19 cellular contexts compared by ENCODE assay signal in genomic region chr11:119450590-119450989, GRCh38. TPM values are rescaled to one million over a fixed set of nuclear protein-coding genes. Genes with fewer than 3 reads are reported as not detected.
DNase-seq lines count a peak whose midpoint lies in the region; ATAC-seq, FAIRE-seq and TF ChIP-seq lines count a peak whose summit lies in the region.
"Had no signal": no experiment of that assay in that cellular context is flagged by ENCODE, and none has a peak within 500 bp of the region (broad histone marks: within the 10 kb centered on the region; RNA-seq: fewer than 3 reads in every experiment).

No MANE protein-coding gene starts in this region.

- DNase-seq in A549 (ENCODE audit: low read depth in 1 of 2, low spot score in 1 of 2) (no peak), IMR-90 (peak; percentile 56), H1 (ENCODE audit: low read depth in 1 of 2, low spot score in 2 of 2) (no peak), fibroblast of villous mesenchyme (ENCODE audit: low read depth) (peak; percentile 26), ACHN (no peak), SW 1271 (lab: John Stamatoyannopoulos, UW) (no peak), middle frontal gyrus (ENCODE audit: extremely low spot score, low spot score) (no peak)
- no peak for DNase-seq in activated CD8-positive, alpha-beta T cell treated with anti-CD3 and anti-CD28 coated beads, Interleukin-2, amount 10 ng/mL, durations not matched to agents 7 days and 5 days
- DNase-seq: CD4-positive, CD25-positive, alpha-beta regulatory T cell; MV-4-11; NCI-H1105 treated with DMSO at 0.1 percent for 48 hours; NCI-H2029 treated with DMSO at 0.1 percent for 48 hours; NCI-H2171 treated with DMSO at 0.1 percent for 48 hours; NCI-H526; SJCRH30 had no signal

- ATAC-seq in A549 (no peak), IMR-90 (ENCODE audit: low read depth) (peak; percentile 18; the same call in 1 of the 2 replicates)
- ATAC-seq in activated CD8-positive, alpha-beta T cell treated with anti-CD3 and anti-CD28 coated beads, Interleukin-2, amount 10 ng/mL, durations not matched to agents 7 days and 5 days, result no peak

- H3K4me1 ChIP-seq in A549 (no peaks in the 10 kb centered on the region), IMR-90 (ENCODE audit: control insufficient read depth, insufficient read depth, low read length) (peaks cover 13% of the 10 kb centered on the region), H1 (replicated peaks in 1 of 4; ENCODE audit: control insufficient read depth in 3 of 4, insufficient read depth in 4 of 4, low read length in 3 of 4) (no peaks in the 10 kb centered on the region)
- H3K4me1 ChIP-seq: SJCRH30 had no signal

- peak overlapping the region; percentile 94 for H2BK20ac ChIP-seq in IMR-90 (ENCODE audit: low read depth, low read length)
- no peak overlapping the region for H2BK20ac ChIP-seq in H1 (ENCODE audit: low read length)

- TF ChIP-seq EP300 in A549 (IDR thresholded peaks at IDR 0.05) (no peak), H1 (IDR thresholded peaks at IDR 0.05; ENCODE audit: borderline replicate concordance in 1 of 2, low read depth in 2 of 2, low read length in 2 of 2) (no peak)

- H3K79me1 ChIP-seq in IMR-90 (ENCODE audit: low read depth in 1 of 2, low read length in 2 of 2) (no peaks in the 10 kb centered on the region), H1 (ENCODE audit: low read depth, low read length) (no peaks in the 10 kb centered on the region)

- H3K23ac ChIP-seq in IMR-90 (ENCODE audit: low read depth, low read length), result peak overlapping the region; percentile 72; the same call in 1 of the 2 replicates
- no peak overlapping the region for H3K23ac ChIP-seq in H1 (ENCODE audit: insufficient read length)

- H2BK5ac ChIP-seq in IMR-90 (ENCODE audit: low read depth, low read length, poor library complexity, severe bottlenecking) (peak overlapping the region; percentile 43), H1 (ENCODE audit: low read depth, low read length) (no peak overlapping the region)

- no peak overlapping the region for H3K4me3 Mint-ChIP-seq in activated CD8-positive, alpha-beta T cell treated with anti-CD3 and anti-CD28 coated beads, Interleukin-2, amount 10 ng/mL, durations not matched to agents 7 days and 5 days
- H3K4me3 Mint-ChIP-seq: CD4-positive, CD25-positive, alpha-beta regulatory T cell had no signal

- H2AFZ ChIP-seq in IMR-90 (replicated peaks; ENCODE audit: low read length, poor library complexity) (peak overlapping the region; percentile 23), H1 (ENCODE audit: low read length) (0 out of 2 replicates have a peak overlapping the region, but pooled peaks have one; percentile 13)

- H4K5ac ChIP-seq in IMR-90 (ENCODE audit: low read depth, low read length), result peak overlapping the region; percentile 92
- no peak overlapping the region for H4K5ac ChIP-seq in H1 (ENCODE audit: insufficient read length, low read depth, low read length)

- H3K9me3 ChIP-seq in A549 (no peaks in the 10 kb centered on the region), IMR-90 (ENCODE audit: control insufficient read depth, insufficient read depth, low read length) (no peaks in the 10 kb centered on the region), H1 (ENCODE audit: insufficient read depth in 2 of 2, low read depth in 1 of 2, low read length in 1 of 2) (no peaks in the 10 kb centered on the region)
- H3K9me3 ChIP-seq: SJCRH30 had no signal

- no peaks in the 10 kb centered on the region for H3K79me2 ChIP-seq in H1 (ENCODE audit: control insufficient read depth in 1 of 2, insufficient read depth in 2 of 2, low read length in 2 of 2)

- H2BK15ac ChIP-seq in IMR-90 (ENCODE audit: low read depth, low read length), result peak overlapping the region; percentile 52; the same call in 2 of the 3 replicates
- H2BK15ac ChIP-seq in H1 (ENCODE audit: low read length), result no peak overlapping the region

- H3K27ac Mint-ChIP-seq in activated CD8-positive, alpha-beta T cell treated with anti-CD3 and anti-CD28 coated beads, Interleukin-2, amount 10 ng/mL, durations not matched to agents 7 days and 5 days, result no peak overlapping the region
- H3K27ac Mint-ChIP-seq: CD4-positive, CD25-positive, alpha-beta regulatory T cell had no signal

- TF ChIP-seq CTCF in A549 (IDR thresholded peaks at IDR 0.05), result no peak
- no peak for TF ChIP-seq CTCF in IMR-90 (conservative IDR thresholded peaks at IDR 0.05; ENCODE audit: low read depth, low read length)
- TF ChIP-seq CTCF in H1 (IDR thresholded peaks at IDR 0.05; ENCODE audit: control extremely low read depth in 1 of 3, insufficient read depth in 1 of 3, low read depth in 1 of 3, low read length in 3 of 3), result no peak
- TF ChIP-seq CTCF in fibroblast of villous mesenchyme (IDR thresholded peaks at IDR 0.05; ENCODE audit: insufficient read depth, low read depth, low read length), result no peak

- peaks cover 21% of the 10 kb centered on the region for H3K27me3 Mint-ChIP-seq in activated CD8-positive, alpha-beta T cell treated with anti-CD3 and anti-CD28 coated beads, Interleukin-2, amount 10 ng/mL, durations not matched to agents 7 days and 5 days (ENCODE audit: low read depth)

- intact Hi-C loops in IMR-90 (cut with micrococcal nuclease), result no loop called here

- peak overlapping the region; percentile 69 for H3K4ac ChIP-seq in IMR-90 (ENCODE audit: low read depth, low read length)
- no peak overlapping the region for H3K4ac ChIP-seq in H1 (replicated peaks; ENCODE audit: insufficient read length, low read depth, low read length)

- H3K56ac ChIP-seq in IMR-90 (ENCODE audit: extremely low read depth, insufficient read depth, low read length), result peak overlapping the region; percentile 29; the same call in 1 of the 2 replicates
- H3K56ac ChIP-seq in H1 (replicated peaks; ENCODE audit: insufficient read length, low read depth, low read length), result no peak overlapping the region

- FAIRE-seq in A549 (lab: Jason Lieb, UNC) (no peak), H1 (lab: Jason Lieb, UNC) (no peak)
- FAIRE-seq: GM12891, H54, RCC 7860 had no signal

- no peak overlapping the region for H3K4me3 ChIP-seq in A549
- H3K4me3 ChIP-seq in IMR-90 (ENCODE audit: insufficient read depth, low read depth, low read length), result no peak overlapping the region
- no peak overlapping the region for H3K4me3 ChIP-seq in H1 (ENCODE audit: extremely low read depth in 1 of 4, insufficient read depth in 2 of 4, low read depth in 3 of 4, low read length in 4 of 4)
- H3K4me3 ChIP-seq in fibroblast of villous mesenchyme (ENCODE audit: low read depth, low read length), result no peak overlapping the region
- H3K4me3 ChIP-seq: SJCRH30 had no signal

- no TSS peak for BruUV-seq in IMR-90 (replicated peaks; lab: Mats Ljungman, UMichigan)

- TF ChIP-seq POLR2A in A549 (IDR thresholded peaks at IDR 0.05; ENCODE audit: low read length) (no peak), IMR-90 (IDR thresholded peaks at IDR 0.05; ENCODE audit: low read depth, low read length) (no peak), H1 (IDR thresholded peaks at IDR 0.05; ENCODE audit: control extremely low read depth in 1 of 2, low read depth in 2 of 2, low read length in 2 of 2) (no peak)

- H4K91ac ChIP-seq in IMR-90 (ENCODE audit: insufficient read depth, low read depth, low read length), result peak overlapping the region; percentile 41; the same call in 1 of the 2 replicates
- peak overlapping the region; percentile 69 for H4K91ac ChIP-seq in H1 (replicated peaks; ENCODE audit: insufficient read length, low read length)

- H3K14ac ChIP-seq in IMR-90 (replicated peaks; ENCODE audit: low read depth, low read length), result peak overlapping the region; percentile 64
- H3K14ac ChIP-seq in H1 (ENCODE audit: insufficient read length), result no peak overlapping the region

- H2BK12ac ChIP-seq in H1 (ENCODE audit: low read depth, low read length), result no peak overlapping the region

- H3K9me3 Mint-ChIP-seq in activated CD8-positive, alpha-beta T cell treated with anti-CD3 and anti-CD28 coated beads, Interleukin-2, amount 10 ng/mL, durations not matched to agents 7 days and 5 days (ENCODE audit: insufficient read depth), result no peaks in the 10 kb centered on the region

- CTCF ChIA-PET in A549 (lab: Yijun Ruan, JAX) (no interaction called here), IMR-90 (lab: Yijun Ruan, JAX) (no interaction called here), H1 (lab: Charles Lee; ENCODE audit: partially characterized antibody) (interaction anchor here (1.0 kb wide), 1 partner anchor 60 kb away, joined by 3 read pairs; no protein-coding TSS in a partner anchor)
- CTCF ChIA-PET in activated CD8-positive, alpha-beta T cell treated with anti-CD3 and anti-CD28 coated beads, Interleukin-2, amount 10 ng/mL, durations not matched to agents 7 days and 5 days (lab: Charles Lee), result interaction anchor here (0.7 kb wide), 1 partner anchor 12 kb away, joined by 3 read pairs; no protein-coding TSS in a partner anchor

- dilution Hi-C loops in IMR-90 (cut with HindIII; ENCODE audit: low sequenced_read_pairs, unreplicated experiment), result no loop called here

- H3K9ac ChIP-seq in IMR-90 (ENCODE audit: low read depth, low read length), result no peak overlapping the region
- H3K9ac ChIP-seq in H1 (replicated peaks in 1 of 4; ENCODE audit: extremely low read depth in 1 of 4, low read depth in 3 of 4, low read length in 3 of 4), result no peak overlapping the region

- TF ChIP-seq RAD21 in A549 (conservative IDR thresholded peaks at IDR 0.05 in 1 of 2, IDR thresholded peaks at IDR 0.05 in 1 of 2), result no peak
- no peak for TF ChIP-seq RAD21 in IMR-90 (IDR thresholded peaks at IDR 0.05; ENCODE audit: low read length)
- no peak for TF ChIP-seq RAD21 in H1 (IDR thresholded peaks at IDR 0.05 in 1 of 2, conservative IDR thresholded peaks at IDR 0.05 in 1 of 2; ENCODE audit: low read depth in 2 of 2, low read length in 2 of 2)

- H3K27ac ChIP-seq in A549 (no peak overlapping the region), IMR-90 (ENCODE audit: insufficient read depth, low read length) (peak overlapping the region; percentile 63; the same call in 1 of the 2 replicates), H1 (ENCODE audit: low read depth, low read length) (no peak overlapping the region)
- H3K27ac ChIP-seq: SJCRH30 had no signal

- H3K27me3 ChIP-seq in IMR-90 (ENCODE audit: control insufficient read depth, insufficient read depth, low read length), result no peaks in the 10 kb centered on the region
- H3K27me3 ChIP-seq in H1 (replicated peaks in 1 of 4; ENCODE audit: control insufficient read depth in 3 of 4, extremely low read depth in 1 of 4, insufficient read depth in 3 of 4, low read length in 3 of 4), result 0 out of 7 replicates have a peak, but pooled peaks cover 0 to 2% (median 0%) of the 10 kb centered on the region in 4 experiments
- H3K27me3 ChIP-seq: SJCRH30 had no signal

- H3K4me1 Mint-ChIP-seq in activated CD8-positive, alpha-beta T cell treated with anti-CD3 and anti-CD28 coated beads, Interleukin-2, amount 10 ng/mL, durations not matched to agents 7 days and 5 days (ENCODE audit: low read depth), result no peaks in the 10 kb centered on the region
- H3K4me1 Mint-ChIP-seq: CD4-positive, CD25-positive, alpha-beta regulatory T cell had no signal

- H3K36me3 Mint-ChIP-seq in activated CD8-positive, alpha-beta T cell treated with anti-CD3 and anti-CD28 coated beads, Interleukin-2, amount 10 ng/mL, durations not matched to agents 7 days and 5 days (ENCODE audit: low read depth), result no peaks in the 10 kb centered on the region
- H3K36me3 Mint-ChIP-seq: CD4-positive, CD25-positive, alpha-beta regulatory T cell had no signal

- no peak overlapping the region for H3K4me2 ChIP-seq in A549
- 0 out of 2 replicates have a peak overlapping the region, but pooled peaks have one; percentile 2 for H3K4me2 ChIP-seq in IMR-90 (ENCODE audit: low read depth, low read length)
- no peak overlapping the region for H3K4me2 ChIP-seq in H1 (ENCODE audit: insufficient read depth in 1 of 2, low read depth in 2 of 2, low read length in 2 of 2)

- POLR2A ChIA-PET in A549 (lab: Yijun Ruan, JAX), result no interaction called here
- POLR2A ChIA-PET in IMR-90 (lab: Charles Lee; ENCODE audit: unreplicated experiment), result no interaction called here
- POLR2A ChIA-PET in H1 (lab: Charles Lee; ENCODE audit: partially characterized antibody), result no interaction called here
- POLR2A ChIA-PET in activated CD8-positive, alpha-beta T cell treated with anti-CD3 and anti-CD28 coated beads, Interleukin-2, amount 10 ng/mL, durations not matched to agents 7 days and 5 days (lab: Charles Lee), result no interaction called here

- no peak overlapping the region for H2AK5ac ChIP-seq in IMR-90 (ENCODE audit: low read depth, low read length)
- H2AK5ac ChIP-seq in H1 (ENCODE audit: low read depth, low read length), result no peak overlapping the region

- H3K36me3 ChIP-seq in IMR-90 (ENCODE audit: control insufficient read depth, insufficient read depth, low read length) (no peaks in the 10 kb centered on the region), H1 (ENCODE audit: control insufficient read depth in 2 of 4, insufficient read depth in 4 of 4, low read length in 3 of 4) (no peaks in the 10 kb centered on the region)
- H3K36me3 ChIP-seq: SJCRH30 had no signal

- no peaks in the 10 kb centered on the region for H4K20me1 ChIP-seq in IMR-90 (ENCODE audit: insufficient read depth, low read length)
- no peaks in the 10 kb centered on the region for H4K20me1 ChIP-seq in H1 (replicated peaks in 1 of 2; ENCODE audit: control insufficient read depth in 1 of 2, insufficient read depth in 2 of 2, low read length in 2 of 2)

- in situ Hi-C loops in IMR-90 (cut with MboI; ENCODE audit: low sequenced_read_pairs) (no loop called here), ACHN (cut with HindIII; ENCODE audit: low pct_ligation_motif_present, low pct_unique_long_range_greater_than_20kb, low sequenced_read_pairs) (no loop called here)

- H4K8ac ChIP-seq in IMR-90 (ENCODE audit: low read depth in 2 of 2, low read length in 2 of 2), result peak overlapping the region; percentile 6 to 81; a peak in 3 of 4 replicates
- H4K8ac ChIP-seq in H1 (ENCODE audit: extremely low read depth, insufficient read depth, low read length), result no peak overlapping the region

- no peak overlapping the region for H2AK9ac ChIP-seq in IMR-90 (replicated peaks; ENCODE audit: low read depth, low read length, poor library complexity)

- 71% methylated on average over 3 of the region's 3 CpGs for WGBS in A549 (ENCODE audit: missing lambda C conversion rate)
- 47% methylated on average over 3 of the region's 3 CpGs; no CpG with 5 or more reads in 1 of the 2 experiments for WGBS in IMR-90 (ENCODE audit: extremely low coverage in 2 of 2, insufficient read length in 1 of 2), 2 experiments
- 77% methylated on average over 3 of the region's 3 CpGs; no CpG with 5 or more reads in 1 of the 2 experiments for WGBS in H1 (ENCODE audit: extremely low coverage in 1 of 2, insufficient coverage in 1 of 2, insufficient read length in 1 of 2, insufficient replicate concordance in 2 of 2, low coverage in 1 of 2, low lambda C conversion rate in 2 of 2, missing lambda C conversion rate in 1 of 2), 2 experiments

- H3K23me2 ChIP-seq in H1 (ENCODE audit: low read depth, low read length), result no peaks in the 10 kb centered on the region

- H3K18ac ChIP-seq in IMR-90 (ENCODE audit: low read depth, low read length) (peak overlapping the region; percentile 94), H1 (ENCODE audit: extremely low read depth, low read length) (no peak overlapping the region)

- H2BK120ac ChIP-seq in IMR-90 (ENCODE audit: low read depth, low read length), result peak overlapping the region; percentile 94
- no peak overlapping the region for H2BK120ac ChIP-seq in H1 (replicated peaks; ENCODE audit: low read depth, low read length)

- H3K9me1 ChIP-seq in IMR-90 (ENCODE audit: insufficient read depth, low read length), result peaks cover 9% of the 10 kb centered on the region

RNA-seq across cellular contexts. Expression of gene THY1, which starts 27.6 kb away (rescaled TPM):
- polyA plus RNA-seq in A549 (2011; rRNA removed), result 7.1 and 8.5 TPM in 2 replicates
- 11.7 and 17.8 TPM in 2 replicates for polyA plus RNA-seq in A549 (2012; cell fraction: cytosol; rRNA removed)
- polyA plus RNA-seq in A549 (2012; cell fraction: nucleus; rRNA removed), result 19.5 and 22.8 TPM in 2 replicates
- 16.5 to 29.4 TPM (median 19.9 TPM) in 3 replicates for polyA plus RNA-seq in A549 (2017; fragmentation: RNase III; extraction: RNeasy Plus Mini Kit Qiagen cat#74134 plus additional on column Dnase treatment)
- 16.9 and 21.8 TPM in 2 replicates for polyA minus RNA-seq in A549 (2011; rRNA and poly(A)+ RNA removed)
- 703 and 816 TPM in 2 replicates for total RNA-seq in IMR-90 (2012; rRNA removed)
- polyA plus RNA-seq in IMR-90 (2012; rRNA removed), result 1,657 and 2,603 TPM in 2 replicates
- polyA plus RNA-seq in IMR-90 (2012; cell fraction: cytosol; rRNA removed), result 329 and 2,274 TPM in 2 replicates
- 846 and 954 TPM in 2 replicates for polyA plus RNA-seq in IMR-90 (2012; cell fraction: nucleus; rRNA removed; ENCODE audit: low replicate concordance)
- total RNA-seq in H1 (2021; fragmentation: NEBNext Ultra II Directional; extraction: Animal tissue kit (Norgen Biotek cat#: 25700)), result 259 and 286 TPM in 2 replicates
- polyA plus RNA-seq in H1 (2011; rRNA removed), result 2,050 and 2,479 TPM in 2 replicates
- 1,448 TPM for polyA plus RNA-seq in H1 (2011; cell fraction: cytosol; rRNA removed)
- polyA plus RNA-seq in H1 (2011; cell fraction: nucleus; rRNA removed), result 660 TPM
- 327 to 599 TPM (median 496 TPM) in 4 replicates for polyA plus RNA-seq in H1 (2012, experiment 1 of 2)
- 595 TPM for polyA plus RNA-seq in H1 (2012, experiment 2 of 2)
- polyA plus RNA-seq in H1 (2013, experiment 1 of 2), result 909 TPM
- 1,095 TPM for polyA plus RNA-seq in H1 (2013, experiment 2 of 2)
- polyA minus RNA-seq in H1 (2011; rRNA and poly(A)+ RNA removed), result 708 and 816 TPM in 2 replicates
- 233 TPM for polyA minus RNA-seq in H1 (2011; cell fraction: cytosol; rRNA and poly(A)+ RNA removed)
- 264 TPM for polyA minus RNA-seq in H1 (2011; cell fraction: nucleus; rRNA and poly(A)+ RNA removed)
- 194 and 284 TPM in 2 replicates for total RNA-seq in fibroblast of villous mesenchyme
- not detected for total RNA-seq in activated CD8-positive, alpha-beta T cell treated with anti-CD3 and anti-CD28 coated beads, Interleukin-2, amount 10 ng/mL, durations not matched to agents 7 days and 5 days
- total RNA-seq: CD4-positive, CD25-positive, alpha-beta regulatory T cell; OCI-LY7 had no signal
- polyA plus RNA-seq: CD4-positive, CD25-positive, alpha-beta regulatory T cell had no signal

Comparison
In these comparisons a context has a peak if more than half of its experiments do, and no peak if none do; other contexts are left out.
1. DNase-seq: peak in IMR-90 (single experiment) and fibroblast of villous mesenchyme (single experiment); none in A549 (0 of 2), H1 (0 of 2), ACHN (single experiment), SW 1271 (0 of 2), activated CD8-positive, alpha-beta T cell treated with anti-CD3 and anti-CD28 coated beads, Interleukin-2, amount 10 ng/mL, durations not matched to agents 7 days and 5 days (single experiment) and middle frontal gyrus (single experiment).
2. RNA of gene THY1, which starts 27.6 kb away (total RNA-seq): 703 to 816 TPM in IMR-90, 259 to 286 TPM in H1 and 194 to 284 TPM in fibroblast of villous mesenchyme; not detected in activated CD8-positive, alpha-beta T cell treated with anti-CD3 and anti-CD28 coated beads, Interleukin-2, amount 10 ng/mL, durations not matched to agents 7 days and 5 days; every median in the first group is over 100 times any median in the second.
3. CTCF ChIA-PET loops: an anchor here in H1 (1.0 kb wide) and activated CD8-positive, alpha-beta T cell treated with anti-CD3 and anti-CD28 coated beads, Interleukin-2, amount 10 ng/mL, durations not matched to agents 7 days and 5 days (0.7 kb wide); none called in A549 and IMR-90.